1 cellular context compared by ENCODE assay signal in genomic region chr12:124917135-124917840, GRCh38.
TF ChIP-seq lines count a peak whose summit lies in the region.

No MANE protein-coding gene starts in this region.

TF ChIP-seq in HepG2, 621 proteins besides CTCF, POLR2A, EP300 and RAD21 (continued from another document and continues in another):
- TF ChIP-seq RARG (CRISPR knock-in tag; IDR thresholded peaks at IDR 0.05; ENCODE audit: low read depth) (no peak), TFAP4 (IDR thresholded peaks at IDR 0.05; ENCODE audit: borderline replicate concordance, low read depth) (no peak; the same call in 1 of the 2 replicates), ZNF12 (CRISPR knock-in tag; IDR thresholded peaks at IDR 0.05) (no peak), GPBP1L1 (CRISPR knock-in tag; IDR thresholded peaks at IDR 0.05) (no peak), ZNF263 (CRISPR knock-in tag; IDR thresholded peaks at IDR 0.05) (peak; percentile 96), ZNF207 (IDR thresholded peaks at IDR 0.05; ENCODE audit: borderline replicate concordance) (no peak), TRIM24 (CRISPR knock-in tag; IDR thresholded peaks at IDR 0.05) (no peak), NBN (conservative IDR thresholded peaks at IDR 0.05) (no peak), ZNF703 (CRISPR knock-in tag; IDR thresholded peaks at IDR 0.05; ENCODE audit: borderline replicate concordance) (no peak), IRX3 (CRISPR knock-in tag; IDR thresholded peaks at IDR 0.05; ENCODE audit: borderline replicate concordance, low read depth) (no peak), FOXP1 (IDR thresholded peaks at IDR 0.05) (0 out of 2 replicates have a peak, but pooled peaks have one; percentile 9), FOXP1 (CRISPR knock-in tag; IDR thresholded peaks at IDR 0.05) (peak; percentile 68; the same call in 1 of the 2 replicates), ERF (CRISPR knock-in tag; IDR thresholded peaks at IDR 0.05) (peak; percentile 14; the same call in 1 of the 2 replicates), RXRB (CRISPR knock-in tag; IDR thresholded peaks at IDR 0.05; ENCODE audit: borderline replicate concordance) (peak; percentile 84), KLF15 (CRISPR knock-in tag; IDR thresholded peaks at IDR 0.05; ENCODE audit: borderline replicate concordance) (peak; percentile 65; the same call in 1 of the 2 replicates), ZBTB34 (CRISPR knock-in tag; IDR thresholded peaks at IDR 0.05) (peak; percentile 32; the same call in 1 of the 2 replicates), ZHX2 (IDR thresholded peaks at IDR 0.05; ENCODE audit: low read depth) (peak; percentile 68; the same call in 1 of the 2 replicates), ZHX2 (CRISPR knock-in tag; IDR thresholded peaks at IDR 0.05; ENCODE audit: borderline replicate concordance) (no peak), RARA (CRISPR knock-in tag; IDR thresholded peaks at IDR 0.05) (peak; percentile 76), TAF1 (CRISPR knock-in tag; IDR thresholded peaks at IDR 0.05) (peak; percentile 79; the same call in 1 of the 2 replicates), THAP11 (CRISPR knock-in tag; IDR thresholded peaks at IDR 0.05) (peak; percentile 78), ZBTB42 (CRISPR knock-in tag; IDR thresholded peaks at IDR 0.05) (no peak), GTF2F1 (IDR thresholded peaks at IDR 0.05; ENCODE audit: low read length) (no peak), NAIF1 (CRISPR knock-in tag; IDR thresholded peaks at IDR 0.05; ENCODE audit: borderline replicate concordance) (peak; percentile 44; the same call in 1 of the 2 replicates), ATF2 (CRISPR knock-in tag; IDR thresholded peaks at IDR 0.05) (peak; percentile 85), RBFOX2 (IDR thresholded peaks at IDR 0.05; ENCODE audit: low read depth, low read length) (peak; percentile 79), ZNF138 (CRISPR knock-in tag; IDR thresholded peaks at IDR 0.05; ENCODE audit: low read depth) (no peak), ZNF460 (CRISPR knock-in tag; IDR thresholded peaks at IDR 0.05; ENCODE audit: borderline replicate concordance) (peak; percentile 42; the same call in 1 of the 2 replicates), MEF2D (CRISPR knock-in tag; IDR thresholded peaks at IDR 0.05) (peak; percentile 81; the same call in 1 of the 2 replicates), ZNF788 (CRISPR knock-in tag; IDR thresholded peaks at IDR 0.05; ENCODE audit: borderline replicate concordance) (peak; percentile 61; the same call in 1 of the 2 replicates), LCORL (IDR thresholded peaks at IDR 0.05) (no peak; the same call in 1 of the 2 replicates), LCORL (CRISPR knock-in tag; IDR thresholded peaks at IDR 0.05) (peak; percentile 64), FOXO1 (CRISPR knock-in tag; IDR thresholded peaks at IDR 0.05) (peak; percentile 41), HNF4G (IDR thresholded peaks at IDR 0.05; ENCODE audit: borderline replicate concordance, low read depth, low read length) (peak; percentile 84), HNF4G (CRISPR knock-in tag; IDR thresholded peaks at IDR 0.05; ENCODE audit: borderline replicate concordance, low read depth) (peak; percentile 49; the same call in 1 of the 2 replicates), ARID5B (CRISPR knock-in tag; IDR thresholded peaks at IDR 0.05) (peak; percentile 80), NFYB (CRISPR knock-in tag; IDR thresholded peaks at IDR 0.05) (peak; percentile 92), RAD51 (IDR thresholded peaks at IDR 0.05; ENCODE audit: borderline replicate concordance) (no peak), BORCS8-MEF2B (CRISPR knock-in tag; IDR thresholded peaks at IDR 0.05) (0 out of 2 replicates have a peak, but pooled peaks have one; percentile 35), HDAC2 (CRISPR knock-in tag; IDR thresholded peaks at IDR 0.05) (peak; percentile 56; the same call in 1 of the 2 replicates), KDM6A (CRISPR knock-in tag; IDR thresholded peaks at IDR 0.05; ENCODE audit: low read depth) (peak; percentile 63; the same call in 1 of the 2 replicates), CEBPG (CRISPR knock-in tag; IDR thresholded peaks at IDR 0.05) (peak; percentile 96), ZNF10 (CRISPR knock-in tag; IDR thresholded peaks at IDR 0.05; ENCODE audit: borderline replicate concordance, low read depth) (no peak), ZNF839 (CRISPR knock-in tag; IDR thresholded peaks at IDR 0.05; ENCODE audit: borderline replicate concordance) (no peak)
- TF ChIP-seq, protein P1, sequence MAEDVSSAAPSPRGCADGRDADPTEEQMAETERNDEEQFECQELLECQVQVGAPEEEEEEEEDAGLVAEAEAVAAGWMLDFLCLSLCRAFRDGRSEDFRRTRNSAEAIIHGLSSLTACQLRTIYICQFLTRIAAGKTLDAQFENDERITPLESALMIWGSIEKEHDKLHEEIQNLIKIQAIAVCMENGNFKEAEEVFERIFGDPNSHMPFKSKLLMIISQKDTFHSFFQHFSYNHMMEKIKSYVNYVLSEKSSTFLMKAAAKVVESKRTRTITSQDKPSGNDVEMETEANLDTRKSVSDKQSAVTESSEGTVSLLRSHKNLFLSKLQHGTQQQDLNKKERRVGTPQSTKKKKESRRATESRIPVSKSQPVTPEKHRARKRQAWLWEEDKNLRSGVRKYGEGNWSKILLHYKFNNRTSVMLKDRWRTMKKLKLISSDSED (CRISPR knock-in tag; IDR thresholded peaks at IDR 0.05) = no peak
- TF ChIP-seq, protein P2, sequence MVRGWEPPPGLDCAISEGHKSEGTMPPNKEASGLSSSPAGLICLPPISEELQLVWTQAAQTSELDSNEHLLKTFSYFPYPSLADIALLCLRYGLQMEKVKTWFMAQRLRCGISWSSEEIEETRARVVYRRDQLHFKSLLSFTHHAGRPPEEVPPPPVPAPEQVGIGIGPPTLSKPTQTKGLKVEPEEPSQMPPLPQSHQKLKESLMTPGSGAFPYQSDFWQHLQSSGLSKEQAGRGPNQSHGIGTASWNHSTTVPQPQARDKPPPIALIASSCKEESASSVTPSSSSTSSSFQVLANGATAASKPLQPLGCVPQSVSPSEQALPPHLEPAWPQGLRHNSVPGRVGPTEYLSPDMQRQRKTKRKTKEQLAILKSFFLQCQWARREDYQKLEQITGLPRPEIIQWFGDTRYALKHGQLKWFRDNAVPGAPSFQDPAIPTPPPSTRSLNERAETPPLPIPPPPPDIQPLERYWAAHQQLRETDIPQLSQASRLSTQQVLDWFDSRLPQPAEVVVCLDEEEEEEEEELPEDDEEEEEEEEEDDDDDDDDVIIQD (CRISPR knock-in tag; IDR thresholded peaks at IDR 0.05; ENCODE audit: low read depth) = peak; percentile 66
